Comparison of ENCODE assay signal across 1 cellular context in the genomic region with DNA sequence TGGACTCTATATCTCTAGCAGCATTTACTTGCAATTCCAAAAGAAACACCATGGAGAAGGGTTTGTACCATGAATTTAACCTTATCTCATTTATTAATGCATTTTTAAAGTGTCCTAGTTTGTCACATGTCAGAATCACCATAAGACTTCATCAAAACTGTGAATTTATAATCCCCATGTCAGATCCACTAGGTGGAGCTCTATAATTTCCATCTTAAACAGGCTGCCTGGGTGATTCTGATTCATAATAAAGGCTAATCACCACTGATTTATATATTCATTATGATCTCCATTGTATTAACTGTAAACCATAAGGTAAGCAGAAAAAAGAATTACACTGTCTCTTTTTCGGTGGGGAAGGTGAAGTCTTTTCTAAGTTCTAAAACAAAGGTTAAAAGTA.
TF ChIP-seq lines count a peak whose summit lies in the region.

No MANE protein-coding gene starts in this region.

TF ChIP-seq in GM23338, 12 proteins besides CTCF, POLR2A, EP300 and RAD21 (continued from another document):
- TF ChIP-seq, protein P1, sequence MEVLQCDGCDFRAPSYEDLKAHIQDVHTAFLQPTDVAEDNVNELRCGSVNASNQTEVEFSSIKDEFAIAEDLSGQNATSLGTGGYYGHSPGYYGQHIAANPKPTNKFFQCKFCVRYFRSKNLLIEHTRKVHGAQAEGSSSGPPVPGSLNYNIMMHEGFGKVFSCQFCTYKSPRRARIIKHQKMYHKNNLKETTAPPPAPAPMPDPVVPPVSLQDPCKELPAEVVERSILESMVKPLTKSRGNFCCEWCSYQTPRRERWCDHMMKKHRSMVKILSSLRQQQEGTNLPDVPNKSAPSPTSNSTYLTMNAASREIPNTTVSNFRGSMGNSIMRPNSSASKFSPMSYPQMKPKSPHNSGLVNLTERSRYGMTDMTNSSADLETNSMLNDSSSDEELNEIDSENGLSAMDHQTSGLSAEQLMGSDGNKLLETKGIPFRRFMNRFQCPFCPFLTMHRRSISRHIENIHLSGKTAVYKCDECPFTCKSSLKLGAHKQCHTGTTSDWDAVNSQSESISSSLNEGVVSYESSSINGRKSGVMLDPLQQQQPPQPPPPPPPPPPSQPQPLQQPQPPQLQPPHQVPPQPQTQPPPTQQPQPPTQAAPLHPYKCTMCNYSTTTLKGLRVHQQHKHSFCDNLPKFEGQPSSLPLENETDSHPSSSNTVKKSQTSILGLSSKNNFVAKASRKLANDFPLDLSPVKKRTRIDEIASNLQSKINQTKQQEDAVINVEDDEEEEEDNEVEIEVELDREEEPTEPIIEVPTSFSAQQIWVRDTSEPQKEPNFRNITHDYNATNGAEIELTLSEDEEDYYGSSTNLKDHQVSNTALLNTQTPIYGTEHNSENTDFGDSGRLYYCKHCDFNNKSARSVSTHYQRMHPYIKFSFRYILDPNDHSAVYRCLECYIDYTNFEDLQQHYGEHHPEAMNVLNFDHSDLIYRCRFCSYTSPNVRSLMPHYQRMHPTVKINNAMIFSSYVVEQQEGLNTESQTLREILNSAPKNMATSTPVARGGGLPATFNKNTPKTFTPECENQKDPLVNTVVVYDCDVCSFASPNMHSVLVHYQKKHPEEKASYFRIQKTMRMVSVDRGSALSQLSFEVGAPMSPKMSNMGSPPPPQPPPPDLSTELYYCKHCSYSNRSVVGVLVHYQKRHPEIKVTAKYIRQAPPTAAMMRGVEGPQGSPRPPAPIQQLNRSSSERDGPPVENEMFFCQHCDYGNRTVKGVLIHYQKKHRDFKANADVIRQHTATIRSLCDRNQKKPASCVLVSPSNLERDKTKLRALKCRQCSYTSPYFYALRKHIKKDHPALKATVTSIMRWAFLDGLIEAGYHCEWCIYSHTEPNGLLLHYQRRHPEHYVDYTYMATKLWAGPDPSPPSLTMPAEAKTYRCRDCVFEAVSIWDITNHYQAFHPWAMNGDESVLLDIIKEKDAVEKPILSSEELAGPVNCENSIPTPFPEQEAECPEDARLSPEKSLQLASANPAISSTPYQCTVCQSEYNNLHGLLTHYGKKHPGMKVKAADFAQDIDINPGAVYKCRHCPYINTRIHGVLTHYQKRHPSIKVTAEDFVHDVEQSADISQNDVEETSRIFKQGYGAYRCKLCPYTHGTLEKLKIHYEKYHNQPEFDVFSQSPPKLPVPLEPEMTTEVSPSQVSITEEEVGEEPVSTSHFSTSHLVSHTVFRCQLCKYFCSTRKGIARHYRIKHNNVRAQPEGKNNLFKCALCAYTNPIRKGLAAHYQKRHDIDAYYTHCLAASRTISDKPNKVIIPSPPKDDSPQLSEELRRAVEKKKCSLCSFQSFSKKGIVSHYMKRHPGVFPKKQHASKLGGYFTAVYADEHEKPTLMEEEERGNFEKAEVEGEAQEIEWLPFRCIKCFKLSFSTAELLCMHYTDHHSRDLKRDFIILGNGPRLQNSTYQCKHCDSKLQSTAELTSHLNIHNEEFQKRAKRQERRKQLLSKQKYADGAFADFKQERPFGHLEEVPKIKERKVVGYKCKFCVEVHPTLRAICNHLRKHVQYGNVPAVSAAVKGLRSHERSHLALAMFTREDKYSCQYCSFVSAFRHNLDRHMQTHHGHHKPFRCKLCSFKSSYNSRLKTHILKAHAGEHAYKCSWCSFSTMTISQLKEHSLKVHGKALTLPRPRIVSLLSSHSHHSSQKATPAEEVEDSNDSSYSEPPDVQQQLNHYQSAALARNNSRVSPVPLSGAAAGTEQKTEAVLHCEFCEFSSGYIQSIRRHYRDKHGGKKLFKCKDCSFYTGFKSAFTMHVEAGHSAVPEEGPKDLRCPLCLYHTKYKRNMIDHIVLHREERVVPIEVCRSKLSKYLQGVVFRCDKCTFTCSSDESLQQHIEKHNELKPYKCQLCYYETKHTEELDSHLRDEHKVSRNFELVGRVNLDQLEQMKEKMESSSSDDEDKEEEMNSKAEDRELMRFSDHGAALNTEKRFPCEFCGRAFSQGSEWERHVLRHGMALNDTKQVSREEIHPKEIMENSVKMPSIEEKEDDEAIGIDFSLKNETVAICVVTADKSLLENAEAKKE (CRISPR knock-in tag; IDR thresholded peaks at IDR 0.05), result no peak
